22 cellular contexts compared by ENCODE assay signal in genomic region chr10:8238989-8239388, GRCh38.
DNase-seq lines count a peak whose midpoint lies in the region; ATAC-seq, FAIRE-seq and TF ChIP-seq lines count a peak whose summit lies in the region.
"Had no signal": no experiment of that assay in that cellular context is flagged by ENCODE, and none has a peak within 500 bp of the region (broad histone marks: within the 10 kb centered on the region; RNA-seq: fewer than 3 reads in every experiment).

No MANE protein-coding gene starts in this region.

- no peak for FAIRE-seq in K562 (lab: Jason Lieb, UNC)
- FAIRE-seq: D721Med, G401.6, islet of Langerhans had no signal

- no peak overlapping the region for H3K4me2 ChIP-seq in K562 (ENCODE audit: insufficient read depth, low read length)

- no peaks in the 10 kb centered on the region for H3K9me3 Mint-ChIP-seq in CD4-positive, alpha-beta T cell
- H3K9me3 Mint-ChIP-seq in CD8-positive, alpha-beta memory T cell = no peaks in the 10 kb centered on the region

- CTCF ChIA-PET in CD4-positive, alpha-beta T cell (lab: Charles Lee) = no interaction called here
- CTCF ChIA-PET in CD8-positive, alpha-beta memory T cell (lab: Charles Lee) = interaction anchor here (1.3 kb wide), 1 partner anchor 13 kb away, joined by 4 read pairs; no protein-coding TSS in a partner anchor
- CTCF ChIA-PET in K562 (lab: Yijun Ruan, JAX; ENCODE audit: low intra/inter-chr PET ratio) = no interaction called here

- H2AFZ ChIP-seq in K562 (ENCODE audit: low read depth, low read length) = no peak overlapping the region

- peaks cover 3% of the 10 kb centered on the region for H3K9me1 ChIP-seq in K562 (ENCODE audit: control insufficient read depth, insufficient read depth, low read length)

- TF ChIP-seq POLR2A in K562 (conservative IDR thresholded peaks at IDR 0.05) = no peak

- H3K4me3 Mint-ChIP-seq in CD4-positive, alpha-beta T cell = peak overlapping the region; percentile 49
- peak overlapping the region; percentile 11 to 79 (median 53) for H3K4me3 Mint-ChIP-seq in CD8-positive, alpha-beta memory T cell

- H4K20me1 ChIP-seq in K562 (replicated peaks; ENCODE audit: control insufficient read depth, insufficient read depth, low read length) = no peaks in the 10 kb centered on the region

- H3K27me3 ChIP-seq in CD4-positive, alpha-beta T cell (ENCODE audit: control insufficient read depth, insufficient read depth, low read length) = no peaks in the 10 kb centered on the region
- no peaks in the 10 kb centered on the region for H3K27me3 ChIP-seq in CD8-positive, alpha-beta memory T cell (ENCODE audit: insufficient read depth, low read length, poor library complexity, severe bottlenecking)
- no peaks in the 10 kb centered on the region; a peak in 2 of 5 replicates for H3K27me3 ChIP-seq in K562 (ENCODE audit: control insufficient read depth in 2 of 2, insufficient read depth in 2 of 2, low read length in 2 of 2)
- H3K27me3 ChIP-seq: ovary had no signal

- H3K4me1 Mint-ChIP-seq in CD4-positive, alpha-beta T cell (ENCODE audit: low read depth) = peaks cover 59% of the 10 kb centered on the region
- peaks cover 48 to 63% (median 62%) of the 10 kb centered on the region in 3 donors for H3K4me1 Mint-ChIP-seq in CD8-positive, alpha-beta memory T cell

- no peaks in the 10 kb centered on the region for H3K36me3 ChIP-seq in CD8-positive, alpha-beta memory T cell (ENCODE audit: insufficient read depth, low read length)
- no peaks in the 10 kb centered on the region for H3K36me3 ChIP-seq in K562 (ENCODE audit: control insufficient read depth, insufficient read depth, low read length)
- H3K36me3 ChIP-seq: heart right ventricle, ovary, thoracic aorta had no signal

- no peaks in the 10 kb centered on the region for H3K79me2 ChIP-seq in K562 (ENCODE audit: control insufficient read depth, insufficient read depth, low read length)

- POLR2A ChIA-PET in CD4-positive, alpha-beta T cell (lab: Charles Lee) = interaction anchor here (0.8 to 2.0 kb wide), 5 partner anchors 9 to 180 kb away, joined by 3 to 11 read pairs (median 4); no protein-coding TSS in a partner anchor
- POLR2A ChIA-PET in CD8-positive, alpha-beta memory T cell (lab: Charles Lee) = interaction anchor here (0.5 to 0.6 kb wide), 3 partner anchors 11 to 185 kb away, joined by 3 read pairs; partner anchors contain the start of gene GATA3
- POLR2A ChIA-PET in K562 (lab: Yijun Ruan, JAX) = interaction anchor here (0.6 kb wide), 1 partner anchor 39 kb away, joined by 3 read pairs; no protein-coding TSS in a partner anchor

- no peak for TF ChIP-seq EP300 in K562 (IDR thresholded peaks at IDR 0.05; ENCODE audit: low read length)

- in situ Hi-C loops in K562 (cut with MboI) = no loop called here

- intact Hi-C loops in CD4-positive, alpha-beta T cell (cut with DNase I, micrococcal nuclease) = loop anchor here in 1 of 2 experiments (5.0 kb wide), 1 partner anchor 182 kb away; no protein-coding TSS in a partner anchor
- intact Hi-C loops in K562 (cut with micrococcal nuclease) = no loop called here

- H3K9ac ChIP-seq in K562 (ENCODE audit: insufficient read depth in 1 of 2, low read depth in 2 of 2, low read length in 2 of 2) = no peak overlapping the region

- TF ChIP-seq RAD21 in K562 (CRISPR knock-in tag; conservative IDR thresholded peaks at IDR 0.05 in 1 of 2, IDR thresholded peaks at IDR 0.05 in 1 of 2) = no peak

- H3K27me3 Mint-ChIP-seq in CD4-positive, alpha-beta T cell = no peaks in the 10 kb centered on the region
- H3K27me3 Mint-ChIP-seq in CD8-positive, alpha-beta memory T cell = no peaks in the 10 kb centered on the region

- peaks cover 25% of the 10 kb centered on the region for H3K4me1 ChIP-seq in CD8-positive, alpha-beta memory T cell (ENCODE audit: insufficient read depth, low read length)
- H3K4me1 ChIP-seq in K562 (replicated peaks in 1 of 2; ENCODE audit: control insufficient read depth in 2 of 2, insufficient read depth in 2 of 2, low read length in 2 of 2) = no peaks in the 10 kb centered on the region
- H3K4me1 ChIP-seq: heart right ventricle had no signal

- H3K36me3 Mint-ChIP-seq in CD4-positive, alpha-beta T cell (ENCODE audit: low read depth) = no peaks in the 10 kb centered on the region
- no peaks in the 10 kb centered on the region for H3K36me3 Mint-ChIP-seq in CD8-positive, alpha-beta memory T cell

- DNase-seq in CD4-positive, alpha-beta T cell = no peak
- DNase-seq in CD8-positive, alpha-beta memory T cell = peak in 2 of 5 donors; percentile 2 to 13
- peak; percentile 40 to 56 for DNase-seq in activated CD4-positive, alpha-beta T cell treated with anti-CD3 and anti-CD28 coated beads, Interleukin-2, amount 50 U/mL, for 48 hours
- no peak for DNase-seq in K562 (ENCODE audit: extremely low read depth in 1 of 4, low spot score in 3 of 4)
- DNase-seq in dedifferentiated amniotic fluid mesenchymal stem cell (ENCODE audit: extremely low spot score) = no peak
- DNase-seq in NOMO-1 treated with DMSO at 0.1 percent for 48 hours (lab: John Stamatoyannopoulos, UW; ENCODE audit: unreplicated experiment) = no peak
- DNase-seq in NCI-H69 (lab: John Stamatoyannopoulos, UW) = no peak
- DNase-seq: AML-193; anterior cingulate cortex; HCEC 1CT; heart right ventricle; NCI-H187 treated with DMSO at 0.1 percent for 48 hours; NCI-H446; NK-92 treated with Interleukin-12 subunit alpha and Interleukin-12 subunit beta, amount 100 ng/mL, for 24 hours; ovary had no signal

- WGBS in K562 (ENCODE audit: insufficient coverage, low coverage, missing lambda C conversion rate) = 0% methylated on average over 7 of the region's 7 CpGs

- no peak for TF ChIP-seq CTCF in CD4-positive, alpha-beta T cell (IDR thresholded peaks at IDR 0.05)
- TF ChIP-seq CTCF in K562 (IDR thresholded peaks at IDR 0.05 in 2 of 3, conservative IDR thresholded peaks at IDR 0.05 in 1 of 3; ENCODE audit: insufficient read depth in 2 of 3, low read depth in 1 of 3, low read length in 3 of 3) = no peak

- peak; percentile 57 for ATAC-seq in CD4-positive, alpha-beta T cell (ENCODE audit: poor library complexity)
- ATAC-seq in K562 (no peak), HG02642 (IDR thresholded peaks at IDR 0.05; ENCODE audit: poor library complexity, unreplicated experiment) (no peak)
- ATAC-seq: heart right ventricle had no signal

- peak overlapping the region; percentile 26 for H3K27ac Mint-ChIP-seq in CD4-positive, alpha-beta T cell
- peak overlapping the region in 7 of 8 donors; percentile 5 to 85 (median 71) for H3K27ac Mint-ChIP-seq in CD8-positive, alpha-beta memory T cell

- peak overlapping the region; percentile 2 for H3K4me3 ChIP-seq in CD8-positive, alpha-beta memory T cell (ENCODE audit: low read length)
- no peak overlapping the region for H3K4me3 ChIP-seq in K562
- H3K4me3 ChIP-seq: heart right ventricle, lung, ovary, thoracic aorta had no signal

- H3K27ac ChIP-seq in CD4-positive, alpha-beta T cell (ENCODE audit: low read depth, low read length) = no peak overlapping the region
- no peak overlapping the region for H3K27ac ChIP-seq in CD8-positive, alpha-beta memory T cell (ENCODE audit: low read depth, low read length)
- no peak overlapping the region for H3K27ac ChIP-seq in K562 (ENCODE audit: extremely low read depth, low read depth, low read length)
- H3K27ac ChIP-seq: heart right ventricle, ovary, thoracic aorta, VCaP had no signal

- BruUV-seq in K562 (replicated peaks; lab: Mats Ljungman, UMichigan) = no TSS peak

- no peaks in the 10 kb centered on the region for H3K9me3 ChIP-seq in CD4-positive, alpha-beta T cell (ENCODE audit: control insufficient read depth, low read length)
- H3K9me3 ChIP-seq in CD8-positive, alpha-beta memory T cell (ENCODE audit: low read length) = no peaks in the 10 kb centered on the region
- H3K9me3 ChIP-seq in K562 (replicated peaks; ENCODE audit: control insufficient read depth, insufficient read depth, low read depth, low read length) = no peaks in the 10 kb centered on the region
- H3K9me3 ChIP-seq: heart right ventricle, ovary, thoracic aorta had no signal

TF ChIP-seq in K562, 482 proteins besides CTCF, POLR2A, EP300 and RAD21:
- TF ChIP-seq CBFA2T3 (IDR thresholded peaks at IDR 0.05) = 0 out of 2 replicates have a peak, but pooled peaks have one; percentile 12
- no peak for TF ChIP-seq ID3 (CRISPR knock-in tag; IDR thresholded peaks at IDR 0.05)
- TF ChIP-seq ID3 (tag; IDR thresholded peaks at IDR 0.05) = no peak

Comparison
In these comparisons a context has a peak if more than half of its experiments do, and no peak if none do; other contexts are left out.
1. DNase-seq: peak in activated CD4-positive, alpha-beta T cell treated with anti-CD3 and anti-CD28 coated beads, Interleukin-2, amount 50 U/mL, for 48 hours (2 of 2); none in CD4-positive, alpha-beta T cell (0 of 10), K562 (0 of 4), dedifferentiated amniotic fluid mesenchymal stem cell (single experiment), NOMO-1 treated with DMSO at 0.1 percent for 48 hours (single experiment) and NCI-H69 (single experiment).